Comparison of ENCODE assay signal across 16 cellular contexts in the genomic region with DNA sequence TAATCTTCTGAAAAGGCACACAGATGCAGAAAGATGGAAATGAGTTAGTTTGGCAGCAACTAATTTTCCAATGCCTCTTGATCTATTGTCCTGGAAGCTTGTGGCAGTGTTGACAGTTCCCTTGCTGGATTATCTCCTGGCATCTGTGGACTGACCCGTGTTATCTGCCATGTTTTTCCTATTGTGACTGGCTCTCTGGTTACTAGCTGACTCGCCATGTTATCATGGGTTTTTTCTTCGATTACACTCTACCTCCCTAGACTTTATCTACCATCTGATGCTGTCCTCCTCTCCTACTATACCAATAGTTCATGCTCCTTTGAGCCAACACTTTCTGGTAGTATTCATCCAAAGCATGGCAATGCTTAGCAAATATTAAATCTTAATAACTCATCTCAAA.
"Had no signal": no experiment of that assay in that cellular context is flagged by ENCODE, and none has a peak within 500 bp of the region (broad histone marks: within the 10 kb centered on the region; RNA-seq: fewer than 3 reads in every experiment).

No MANE protein-coding gene starts in this region.

- H3K4me3 Mint-ChIP-seq: activated naive CD4-positive, alpha-beta T cell treated with anti-CD3 and anti-CD28 coated beads, Interleukin-2, amount 10 ng/mL, durations not matched to agents 7 days and 5 days; activated T-helper 17 cell treated with anti-CD3 and anti-CD28 coated beads, Interleukin-2, amount 50 U/mL, for 72 hours; WTC11 had no signal

- H3K4me1 Mint-ChIP-seq: activated naive CD4-positive, alpha-beta T cell treated with anti-CD3 and anti-CD28 coated beads, Interleukin-2, amount 10 ng/mL, durations not matched to agents 7 days and 5 days; activated T-helper 17 cell treated with anti-CD3 and anti-CD28 coated beads, Interleukin-2, amount 50 U/mL, for 72 hours had no signal

- H3K27ac Mint-ChIP-seq: activated naive CD4-positive, alpha-beta T cell treated with anti-CD3 and anti-CD28 coated beads, Interleukin-2, amount 10 ng/mL, durations not matched to agents 7 days and 5 days; activated T-helper 17 cell treated with anti-CD3 and anti-CD28 coated beads, Interleukin-2, amount 50 U/mL, for 72 hours; WTC11 had no signal

- H3K27me3 ChIP-seq: esophagus muscularis mucosa, gastrocnemius medialis, heart right ventricle, suprapubic skin, upper lobe of left lung had no signal

- DNase-seq: activated CD4-positive, alpha-beta T cell treated with anti-CD3 and anti-CD28 coated beads for 48 hours; activated naive CD4-positive, alpha-beta T cell treated with anti-CD3 and anti-CD28 coated beads, Interleukin-2, amount 10 ng/mL, durations not matched to agents 7 days and 5 days; central memory CD4-positive, alpha-beta T cell; gastrocnemius medialis; heart right ventricle; islet precursor cell; left ventricle myocardium inferior; mesenchymal stem cell; stimulated activated CD4-positive, alpha-beta T cell treated with anti-CD3 and anti-CD28 coated beads, Interleukin-4, amount 100 ng/mL, for 1 hour; stimulated activated CD8-positive, alpha-beta memory T cell treated with anti-CD3 and anti-CD28 coated beads, Interleukin-4, amount 100 ng/mL, for 48 hours; stimulated activated naive CD8-positive, alpha-beta T cell treated with anti-CD3 and anti-CD28 coated beads, Interleukin-15, Interleukin-2, amounts not matched to agents 100 U/mL and 50 U/mL, for 24 hours; upper lobe of left lung had no signal

- H3K27me3 Mint-ChIP-seq: activated naive CD4-positive, alpha-beta T cell treated with anti-CD3 and anti-CD28 coated beads, Interleukin-2, amount 10 ng/mL, durations not matched to agents 7 days and 5 days; activated T-helper 17 cell treated with anti-CD3 and anti-CD28 coated beads, Interleukin-2, amount 50 U/mL, for 72 hours had no signal

- H3K4me1 ChIP-seq: left ventricle myocardium inferior, upper lobe of left lung had no signal

- H3K27ac ChIP-seq: esophagus muscularis mucosa, gastrocnemius medialis, heart right ventricle, left ventricle myocardium inferior, suprapubic skin, upper lobe of left lung had no signal

- H3K36me3 Mint-ChIP-seq: activated naive CD4-positive, alpha-beta T cell treated with anti-CD3 and anti-CD28 coated beads, Interleukin-2, amount 10 ng/mL, durations not matched to agents 7 days and 5 days; WTC11 had no signal

- ATAC-seq: activated T-helper 17 cell treated with anti-CD3 and anti-CD28 coated beads, Interleukin-2, amount 50 U/mL, for 72 hours; gastrocnemius medialis; heart right ventricle; stimulated activated naive CD8-positive, alpha-beta T cell treated with anti-CD3 and anti-CD28 coated beads, Interleukin-15, Interleukin-2, amounts not matched to agents 100 U/mL and 50 U/mL, for 24 hours; WTC11 had no signal

- H3K4me3 ChIP-seq: esophagus muscularis mucosa, gastrocnemius medialis, heart right ventricle, left ventricle myocardium inferior, suprapubic skin, upper lobe of left lung had no signal

- H3K9me3 ChIP-seq: esophagus muscularis mucosa, gastrocnemius medialis, heart right ventricle, left ventricle myocardium inferior, suprapubic skin, upper lobe of left lung had no signal

- H3K36me3 ChIP-seq: esophagus muscularis mucosa, gastrocnemius medialis, heart right ventricle, left ventricle myocardium inferior, suprapubic skin, upper lobe of left lung had no signal
